In genomic region chr6:105759946-105760345, GRCh38 we compare ENCODE assay signal across 16 cellular contexts.
DNase-seq lines count a peak whose midpoint lies in the region; ATAC-seq and TF ChIP-seq lines count a peak whose summit lies in the region.
"Had no signal": no experiment of that assay in that cellular context is flagged by ENCODE, and none has a peak within 500 bp of the region (broad histone marks: within the 10 kb centered on the region; RNA-seq: fewer than 3 reads in every experiment).

No MANE protein-coding gene starts in this region.

- H3K9me3 ChIP-seq in adipocyte (ENCODE audit: control insufficient read depth, low read length): no peaks in the 10 kb centered on the region
- H3K9me3 ChIP-seq: spleen had no signal

- ATAC-seq in HG02588 (IDR thresholded peaks at IDR 0.05; ENCODE audit: unreplicated experiment): no peak
- ATAC-seq: activated CD8-positive, alpha-beta T cell treated with anti-CD3 and anti-CD28 coated beads, Interleukin-2, amount 10 ng/mL, durations not matched to agents 7 days and 5 days; left cardiac atrium; natural killer cell had no signal

- H3K4me1 ChIP-seq in adipocyte (ENCODE audit: control insufficient read depth, insufficient read depth, low read length): peaks cover 15% of the 10 kb centered on the region
- H3K4me1 ChIP-seq: spleen had no signal

- TF ChIP-seq CTCF in fibroblast of villous mesenchyme (IDR thresholded peaks at IDR 0.05; ENCODE audit: insufficient read depth, low read depth, low read length): no peak

- no peak overlapping the region for H3K9ac ChIP-seq in adipocyte (ENCODE audit: low read length)

- H3K36me3 ChIP-seq in adipocyte (ENCODE audit: control insufficient read depth, insufficient read depth, low read length, severe bottlenecking): no peaks in the 10 kb centered on the region
- H3K36me3 ChIP-seq: spleen had no signal

- H3K4me3 ChIP-seq in adipocyte (ENCODE audit: low read length) (no peak overlapping the region), fibroblast of villous mesenchyme (ENCODE audit: low read depth, low read length) (no peak overlapping the region)
- H3K4me3 ChIP-seq: spleen had no signal

- DNase-seq in NCI-H510A treated with DMSO at 0.1 percent for 48 hours (lab: John Stamatoyannopoulos, UW): peak; percentile 10
- DNase-seq in NCI-H510A (lab: John Stamatoyannopoulos, UW): no peak
- peak; percentile 65 for DNase-seq in adipocyte (ENCODE audit: low read depth)
- peak; percentile 69 for DNase-seq in fibroblast of villous mesenchyme (ENCODE audit: low read depth)
- peak; percentile 78 for DNase-seq in stromal cell of bone marrow (ENCODE audit: low read depth)
- DNase-seq in stimulated activated naive CD4-positive, alpha-beta T cell (lab: John Stamatoyannopoulos, UW): no peak
- DNase-seq in pons (ENCODE audit: low spot score): no peak
- DNase-seq: 8988T; activated CD8-positive, alpha-beta T cell treated with anti-CD3 and anti-CD28 coated beads, Interleukin-2, amount 10 ng/mL, durations not matched to agents 7 days and 5 days; activated naive CD4-positive, alpha-beta T cell treated with anti-CD3 and anti-CD28 coated beads for 36 hours; left cardiac atrium; natural killer cell; NCI-H1417 treated with DMSO at 0.1 percent for 48 hours; NCI-H524 treated with DMSO at 0.1 percent for 48 hours; spleen had no signal

- no peaks in the 10 kb centered on the region for H3K27me3 ChIP-seq in adipocyte (replicated peaks; ENCODE audit: control insufficient read depth, insufficient read depth, low read length)
- H3K27me3 ChIP-seq: spleen had no signal

Comparison
In these comparisons a context has a peak if more than half of its experiments do, and no peak if none do; other contexts are left out.
1. DNase-seq: peak in NCI-H510A treated with DMSO at 0.1 percent for 48 hours (single experiment), adipocyte (single experiment), fibroblast of villous mesenchyme (single experiment) and stromal cell of bone marrow (single experiment); none in NCI-H510A (single experiment), stimulated activated naive CD4-positive, alpha-beta T cell (0 of 6) and pons (single experiment).